ENCODE assay signal across 4 cellular contexts in genomic region chr6:144402750-144403149, GRCh38.
TF ChIP-seq lines count a peak whose summit lies in the region.

No MANE protein-coding gene starts in this region.

TF ChIP-seq in SK-N-SH treated with all-trans-retinoic acid at 6 μM for 48 hours, 23 proteins besides CTCF, POLR2A, EP300 and RAD21 (continued from another document):
- no peak for TF ChIP-seq CREB5 (CRISPR knock-in tag; IDR thresholded peaks at IDR 0.05; ENCODE audit: low read depth)
- TF ChIP-seq ZFP30 (CRISPR knock-in tag; IDR thresholded peaks at IDR 0.05) = no peak
- no peak for TF ChIP-seq ZNF565 (CRISPR knock-in tag; conservative IDR thresholded peaks at IDR 0.05; ENCODE audit: low read depth)
- no peak for TF ChIP-seq ARNTL (CRISPR knock-in tag; IDR thresholded peaks at IDR 0.05; ENCODE audit: borderline replicate concordance, low read depth)
- no peak for TF ChIP-seq BACH2 (CRISPR knock-in tag; IDR thresholded peaks at IDR 0.05; ENCODE audit: borderline replicate concordance)

TF ChIP-seq in SK-N-SH, 30 proteins besides CTCF, POLR2A, EP300 and RAD21 (continued from another document):
- TF ChIP-seq REST (IDR thresholded peaks at IDR 0.05; ENCODE audit: low read depth, low read length) (no peak), TAF1 (IDR thresholded peaks at IDR 0.05; ENCODE audit: borderline replicate concordance, low read depth, low read length) (no peak), YY1 (IDR thresholded peaks at IDR 0.05; ENCODE audit: low read depth) (no peak), SIN3A (IDR thresholded peaks at IDR 0.05; ENCODE audit: borderline replicate concordance, low read depth, low read length) (no peak), MEF2A (IDR thresholded peaks at IDR 0.05; ENCODE audit: borderline replicate concordance, low read depth) (no peak), TEAD4 (IDR thresholded peaks at IDR 0.05; ENCODE audit: borderline replicate concordance, insufficient read depth) (no peak), RFX5 (IDR thresholded peaks at IDR 0.05; ENCODE audit: low read length) (no peak), NFIC (IDR thresholded peaks at IDR 0.05; ENCODE audit: borderline replicate concordance) (no peak), GABPA (IDR thresholded peaks at IDR 0.05; ENCODE audit: low read depth) (no peak), RCOR1 (IDR thresholded peaks at IDR 0.05; ENCODE audit: low read length) (no peak), RXRA (IDR thresholded peaks at IDR 0.05; ENCODE audit: borderline replicate concordance, low read depth) (no peak), USF1 (IDR thresholded peaks at IDR 0.05; ENCODE audit: borderline replicate concordance, low read depth) (no peak), MXI1 (IDR thresholded peaks at IDR 0.05; ENCODE audit: low read depth, low read length) (no peak), FOXM1 (IDR thresholded peaks at IDR 0.05; ENCODE audit: low read depth) (no peak), NRF1 (IDR thresholded peaks at IDR 0.05; ENCODE audit: low read depth, low read length) (no peak)

TF ChIP-seq in HEK293, 187 proteins besides CTCF, POLR2A, EP300 and RAD21 (continued from another document):
- TF ChIP-seq ZNF449 (tag by site-specific recombination; IDR thresholded peaks at IDR 0.05) = peak; percentile 91
- TF ChIP-seq, protein P1, sequence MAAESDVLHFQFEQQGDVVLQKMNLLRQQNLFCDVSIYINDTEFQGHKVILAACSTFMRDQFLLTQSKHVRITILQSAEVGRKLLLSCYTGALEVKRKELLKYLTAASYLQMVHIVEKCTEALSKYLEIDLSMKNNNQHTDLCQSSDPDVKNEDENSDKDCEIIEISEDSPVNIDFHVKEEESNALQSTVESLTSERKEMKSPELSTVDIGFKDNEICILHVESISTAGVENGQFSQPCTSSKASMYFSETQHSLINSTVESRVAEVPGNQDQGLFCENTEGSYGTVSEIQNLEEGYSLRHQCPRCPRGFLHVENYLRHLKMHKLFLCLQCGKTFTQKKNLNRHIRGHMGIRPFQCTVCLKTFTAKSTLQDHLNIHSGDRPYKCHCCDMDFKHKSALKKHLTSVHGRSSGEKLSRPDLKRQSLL (tag by site-specific recombination; IDR thresholded peaks at IDR 0.05) = 0 out of 2 replicates have a peak, but pooled peaks have one; percentile 23

TF ChIP-seq in K562, 482 proteins besides CTCF, POLR2A, EP300 and RAD21:
- no peak for TF ChIP-seq ZBTB11 (CRISPR knock-in tag; IDR thresholded peaks at IDR 0.05)
- no peak for TF ChIP-seq SNIP1 (IDR thresholded peaks at IDR 0.05; ENCODE audit: low read depth)
- TF ChIP-seq ZNF436 (CRISPR knock-in tag; IDR thresholded peaks at IDR 0.05) = no peak
- TF ChIP-seq UBTF (IDR thresholded peaks at IDR 0.05; ENCODE audit: borderline replicate concordance in 1 of 2, low read depth in 2 of 2, low read length in 2 of 2) = no peak
- TF ChIP-seq TFAM (CRISPR knock-in tag; conservative IDR thresholded peaks at IDR 0.05) = no peak
- TF ChIP-seq RBM14 (IDR thresholded peaks at IDR 0.05; ENCODE audit: borderline replicate concordance, insufficient read depth, low read depth, low read length) = no peak
